13 cellular contexts compared by ENCODE assay signal in the genomic region with DNA sequence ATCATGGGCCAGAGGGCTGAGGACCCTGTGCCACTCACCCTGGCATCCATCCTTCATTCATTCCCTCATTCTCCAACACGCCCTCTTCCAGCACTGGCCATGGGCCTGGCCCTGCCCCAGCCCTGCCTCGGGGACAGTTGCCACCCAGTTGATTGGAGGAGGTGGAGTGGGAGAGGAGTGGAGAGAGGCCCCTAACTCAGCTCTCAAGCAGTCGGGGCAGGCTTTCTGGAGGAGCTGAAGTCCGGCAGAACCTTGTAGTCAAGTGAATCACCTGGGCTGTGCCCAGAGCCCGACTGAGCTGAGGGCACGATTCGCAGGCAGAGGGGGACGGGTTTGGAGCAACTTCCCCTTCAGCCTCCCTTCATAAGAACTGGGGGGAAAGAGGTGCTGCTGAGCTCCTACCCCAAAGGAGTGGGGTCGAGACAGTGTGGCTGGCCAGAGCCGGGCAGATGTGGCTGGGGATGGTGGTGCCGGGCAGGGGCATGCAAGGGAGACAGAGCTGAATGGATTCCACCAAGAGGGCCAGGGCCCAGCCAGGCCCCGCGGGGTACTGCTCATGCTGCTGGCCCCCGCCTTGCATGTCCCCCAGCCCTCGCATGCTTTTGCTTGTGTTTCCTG.
"Had no signal": no experiment of that assay in that cellular context is flagged by ENCODE, and none has a peak within 500 bp of the region (broad histone marks: within the 10 kb centered on the region; RNA-seq: fewer than 3 reads in every experiment).

No MANE protein-coding gene starts in this region.

- ATAC-seq: stimulated activated naive B cell treated with anti-CD40 and anti-IgM and Interleukin-4, amounts not matched to agents 10 μg/mL and 1 μg/mL and 100 μg/mL, for 72 hours; T-helper 17 cell had no signal

- H3K36me3 ChIP-seq: ovary, transverse colon had no signal

- H3K4me1 Mint-ChIP-seq: activated CD4-positive, alpha-beta memory T cell treated with anti-CD3 and anti-CD28 coated beads, Interleukin-2, amount 10 ng/mL, durations not matched to agents 7 days and 5 days; activated naive CD4-positive, alpha-beta T cell treated with anti-CD3 and anti-CD28 coated beads, Interleukin-2, amount 10 ng/mL, durations not matched to agents 7 days and 5 days; stimulated activated naive B cell treated with anti-CD40 and anti-IgM and Interleukin-4, amounts not matched to agents 10 μg/mL and 1 μg/mL and 100 μg/mL, for 72 hours had no signal

- H3K36me3 Mint-ChIP-seq: activated naive CD4-positive, alpha-beta T cell treated with anti-CD3 and anti-CD28 coated beads, Interleukin-2, amount 10 ng/mL, durations not matched to agents 7 days and 5 days; stimulated activated naive B cell treated with anti-CD40 and anti-IgM and Interleukin-4, amounts not matched to agents 10 μg/mL and 1 μg/mL and 100 μg/mL, for 72 hours had no signal

- FAIRE-seq: endometrium had no signal

- H3K4me3 Mint-ChIP-seq: activated CD4-positive, alpha-beta memory T cell treated with anti-CD3 and anti-CD28 coated beads, Interleukin-2, amount 10 ng/mL, durations not matched to agents 7 days and 5 days; activated naive CD4-positive, alpha-beta T cell treated with anti-CD3 and anti-CD28 coated beads, Interleukin-2, amount 10 ng/mL, durations not matched to agents 7 days and 5 days; activated T-cell treated with anti-CD3 and anti-CD28 coated beads, Interleukin-2, amount 50 U/mL, for 24 hours; stimulated activated naive B cell treated with anti-CD40 and anti-IgM and Interleukin-4, amounts not matched to agents 10 μg/mL and 1 μg/mL and 100 μg/mL, for 72 hours; T-helper 17 cell had no signal

- H3K27ac Mint-ChIP-seq: activated CD4-positive, alpha-beta memory T cell treated with anti-CD3 and anti-CD28 coated beads, Interleukin-2, amount 10 ng/mL, durations not matched to agents 7 days and 5 days; activated naive CD4-positive, alpha-beta T cell treated with anti-CD3 and anti-CD28 coated beads, Interleukin-2, amount 10 ng/mL, durations not matched to agents 7 days and 5 days; activated T-cell treated with anti-CD3 and anti-CD28 coated beads, Interleukin-2, amount 50 U/mL, for 24 hours; stimulated activated naive B cell treated with anti-CD40 and anti-IgM and Interleukin-4, amounts not matched to agents 10 μg/mL and 1 μg/mL and 100 μg/mL, for 72 hours; T-helper 17 cell had no signal

- H3K27me3 ChIP-seq: ovary, transverse colon had no signal

- DNase-seq: activated CD4-positive, alpha-beta memory T cell treated with anti-CD3 and anti-CD28 coated beads, Interleukin-2, amount 10 ng/mL, durations not matched to agents 7 days and 5 days; activated CD4-positive, alpha-beta T cell treated with anti-CD3 and anti-CD28 coated beads for 4 hours; activated naive CD4-positive, alpha-beta T cell treated with anti-CD3 and anti-CD28 coated beads, Interleukin-2, amount 10 ng/mL, durations not matched to agents 7 days and 5 days; activated T-cell treated with anti-CD3 and anti-CD28 coated beads, Interleukin-2, amount 50 U/mL, for 24 hours; hippocampal formation; mesendoderm; ovary; stimulated activated CD4-positive, alpha-beta T cell treated with anti-CD3 and anti-CD28 coated beads, Interleukin-2, amount 100 ng/mL, for 48 hours; stimulated activated naive B cell treated with anti-CD40 and anti-IgM and Interleukin-4, amounts not matched to agents 10 μg/mL and 1 μg/mL and 100 μg/mL, for 72 hours; substantia nigra; T-helper 17 cell; transverse colon had no signal

- H3K27me3 Mint-ChIP-seq: activated CD4-positive, alpha-beta memory T cell treated with anti-CD3 and anti-CD28 coated beads, Interleukin-2, amount 10 ng/mL, durations not matched to agents 7 days and 5 days; activated T-cell treated with anti-CD3 and anti-CD28 coated beads, Interleukin-2, amount 50 U/mL, for 24 hours had no signal

- H3K4me1 ChIP-seq: transverse colon had no signal

- H3K9me3 Mint-ChIP-seq: activated CD4-positive, alpha-beta memory T cell treated with anti-CD3 and anti-CD28 coated beads, Interleukin-2, amount 10 ng/mL, durations not matched to agents 7 days and 5 days; activated naive CD4-positive, alpha-beta T cell treated with anti-CD3 and anti-CD28 coated beads, Interleukin-2, amount 10 ng/mL, durations not matched to agents 7 days and 5 days; activated T-cell treated with anti-CD3 and anti-CD28 coated beads, Interleukin-2, amount 50 U/mL, for 24 hours; stimulated activated naive B cell treated with anti-CD40 and anti-IgM and Interleukin-4, amounts not matched to agents 10 μg/mL and 1 μg/mL and 100 μg/mL, for 72 hours had no signal

- H3K27ac ChIP-seq: ovary, transverse colon had no signal

- H3K9me3 ChIP-seq: ovary, transverse colon had no signal

- H3K4me3 ChIP-seq: ovary, transverse colon had no signal
